Comparison of ENCODE assay signal across 1 cellular context in genomic region chr5:87109749-87110148, GRCh38.
TF ChIP-seq lines count a peak whose summit lies in the region.

No MANE protein-coding gene starts in this region.

TF ChIP-seq in K562, 482 proteins besides CTCF, POLR2A, EP300 and RAD21 (continued from another document):
- TF ChIP-seq ZBTB40 (IDR thresholded peaks at IDR 0.05) (no peak), ZBTB40 (CRISPR knock-in tag; IDR thresholded peaks at IDR 0.05) (no peak), ZNF253 (CRISPR knock-in tag; conservative IDR thresholded peaks at IDR 0.05) (no peak), NR2C1 (IDR thresholded peaks at IDR 0.05) (no peak), NR2C1 (tag; IDR thresholded peaks at IDR 0.05) (peak; percentile 64), NR2C2 (CRISPR knock-in tag; IDR thresholded peaks at IDR 0.05) (no peak), NR2C2 (tag; IDR thresholded peaks at IDR 0.05) (peak; percentile 66; the same call in 1 of the 2 replicates), ZBTB2 (IDR thresholded peaks at IDR 0.05) (no peak), ESRRA (IDR thresholded peaks at IDR 0.05; ENCODE audit: borderline replicate concordance, low read depth) (peak; percentile 55; the same call in 1 of the 2 replicates), ZNF239 (CRISPR knock-in tag; IDR thresholded peaks at IDR 0.05) (no peak), C11orf30 (IDR thresholded peaks at IDR 0.05; ENCODE audit: low read depth) (peak; percentile 14; the same call in 1 of the 2 replicates)
